In genomic region chr4:118969359-118969758, GRCh38 we compare ENCODE assay signal across 8 cellular contexts.
DNase-seq lines count a peak whose midpoint lies in the region; ATAC-seq, FAIRE-seq and TF ChIP-seq lines count a peak whose summit lies in the region.

No MANE protein-coding gene starts in this region.

- no peak for FAIRE-seq in frontal cortex (lab: Jason Lieb, UNC)

- no peak overlapping the region for H3K27ac ChIP-seq in lower lobe of right lung

- H3K9me3 Mint-ChIP-seq in chondrocyte (ENCODE audit: low read depth), result no peaks in the 10 kb centered on the region
- H3K9me3 Mint-ChIP-seq in stimulated activated naive B cell treated with anti-CD40 and anti-IgM and Interleukin-4, amounts not matched to agents 10 μg/mL and 1 μg/mL and 100 μg/mL, for 72 hours, result no peaks in the 10 kb centered on the region

- H3K9me3 ChIP-seq in lower lobe of right lung, result no peaks in the 10 kb centered on the region

- no peak overlapping the region for H3K4me3 Mint-ChIP-seq in chondrocyte (ENCODE audit: unreplicated experiment)
- no peak overlapping the region for H3K4me3 Mint-ChIP-seq in stimulated activated naive B cell treated with anti-CD40 and anti-IgM and Interleukin-4, amounts not matched to agents 10 μg/mL and 1 μg/mL and 100 μg/mL, for 72 hours

- TF ChIP-seq CTCF in chondrocyte (IDR thresholded peaks at IDR 0.05), result peak; percentile 85
- peak; percentile 52 for TF ChIP-seq CTCF in lower lobe of right lung (IDR thresholded peaks at IDR 0.05)

- intact Hi-C loops in lower lobe of right lung (cut with DNase I), result no loop called here

- H3K27ac Mint-ChIP-seq in chondrocyte (ENCODE audit: unreplicated experiment), result no peak overlapping the region
- no peak overlapping the region for H3K27ac Mint-ChIP-seq in stimulated activated naive B cell treated with anti-CD40 and anti-IgM and Interleukin-4, amounts not matched to agents 10 μg/mL and 1 μg/mL and 100 μg/mL, for 72 hours

- no peak overlapping the region for H3K4me3 ChIP-seq in lower lobe of right lung

- ATAC-seq in lower lobe of right lung, result peak; percentile 79 to 87
- no peak for ATAC-seq in stimulated activated naive B cell treated with anti-CD40 and anti-IgM and Interleukin-4, amounts not matched to agents 10 μg/mL and 1 μg/mL and 100 μg/mL, for 72 hours (replicated peaks)

- no peaks in the 10 kb centered on the region for H3K36me3 ChIP-seq in lower lobe of right lung

- no peaks in the 10 kb centered on the region for H3K36me3 Mint-ChIP-seq in chondrocyte (ENCODE audit: low read depth)
- H3K36me3 Mint-ChIP-seq in stimulated activated naive B cell treated with anti-CD40 and anti-IgM and Interleukin-4, amounts not matched to agents 10 μg/mL and 1 μg/mL and 100 μg/mL, for 72 hours, result peaks cover 0 to 3% of the 10 kb centered on the region in 2 donors

- no peaks in the 10 kb centered on the region for H3K27me3 Mint-ChIP-seq in chondrocyte (ENCODE audit: low read depth)
- H3K27me3 Mint-ChIP-seq in stimulated activated naive B cell treated with anti-CD40 and anti-IgM and Interleukin-4, amounts not matched to agents 10 μg/mL and 1 μg/mL and 100 μg/mL, for 72 hours, result no peaks in the 10 kb centered on the region

- no peaks in the 10 kb centered on the region for H3K27me3 ChIP-seq in lower lobe of right lung (ENCODE audit: low read depth)

- peak; percentile 16 to 17 for DNase-seq in NCI-H2081 (lab: John Stamatoyannopoulos, UW)
- no peak for DNase-seq in NCI-H2081 treated with DMSO at 0.1 percent for 48 hours (lab: John Stamatoyannopoulos, UW)
- DNase-seq in NCI-H510A treated with DMSO at 0.1 percent for 48 hours (lab: John Stamatoyannopoulos, UW), result peak; percentile 14
- DNase-seq in chondrocyte (ENCODE audit: low spot score), result no peak
- no peak for DNase-seq in lower lobe of right lung
- no peak for DNase-seq in frontal cortex (ENCODE audit: low spot score in 2 of 2)
- DNase-seq in NCI-H524 treated with DMSO at 0.1 percent for 48 hours (lab: John Stamatoyannopoulos, UW), result no peak
- no peak for DNase-seq in stimulated activated naive B cell treated with anti-CD40 and anti-IgM and Interleukin-4, amounts not matched to agents 10 μg/mL and 1 μg/mL and 100 μg/mL, for 72 hours

- H3K4me1 Mint-ChIP-seq in chondrocyte (ENCODE audit: low read depth), result peaks cover 64% of the 10 kb centered on the region
- peaks cover 11 to 20% of the 10 kb centered on the region in 2 donors for H3K4me1 Mint-ChIP-seq in stimulated activated naive B cell treated with anti-CD40 and anti-IgM and Interleukin-4, amounts not matched to agents 10 μg/mL and 1 μg/mL and 100 μg/mL, for 72 hours

- H3K4me1 ChIP-seq in lower lobe of right lung, result peaks cover 30% of the 10 kb centered on the region

Comparison
In these comparisons a context has a peak if more than half of its experiments do, and no peak if none do; other contexts are left out.
1. DNase-seq: peak in NCI-H2081 (2 of 2) and NCI-H510A treated with DMSO at 0.1 percent for 48 hours (single experiment); none in NCI-H2081 treated with DMSO at 0.1 percent for 48 hours (single experiment), chondrocyte (single experiment), lower lobe of right lung (single experiment), frontal cortex (0 of 2), NCI-H524 treated with DMSO at 0.1 percent for 48 hours (single experiment) and stimulated activated naive B cell treated with anti-CD40 and anti-IgM and Interleukin-4, amounts not matched to agents 10 μg/mL and 1 μg/mL and 100 μg/mL, for 72 hours (single experiment).
2. ATAC-seq: peak in lower lobe of right lung (2 of 2); none in stimulated activated naive B cell treated with anti-CD40 and anti-IgM and Interleukin-4, amounts not matched to agents 10 μg/mL and 1 μg/mL and 100 μg/mL, for 72 hours (0 of 2).